In genomic region chr16:70433456-70434103, GRCh38 we compare ENCODE assay signal across 9 cellular contexts. TPM values are rescaled to one million over a fixed set of nuclear protein-coding genes. Genes with fewer than 3 reads are reported as not detected.
DNase-seq lines count a peak whose midpoint lies in the region; TF ChIP-seq lines count a peak whose summit lies in the region.
"Had no signal": no experiment of that assay in that cellular context is flagged by ENCODE, and none has a peak within 500 bp of the region (broad histone marks: within the 10 kb centered on the region; RNA-seq: fewer than 3 reads in every experiment).

No MANE protein-coding gene starts in this region.

- TF ChIP-seq RAD21 in SK-N-SH (IDR thresholded peaks at IDR 0.05; ENCODE audit: low read length), result no peak

- in situ Hi-C loops in GM23248 (cut with MboI), result no loop called here

- 10 to 19% methylated on average over 5 of the region's 5 CpGs for WGBS in GM23248 (ENCODE audit: low coverage in 1 of 2, low lambda C conversion rate in 2 of 2, missing lambda C conversion rate in 2 of 2), 2 experiments
- WGBS in SK-N-SH (ENCODE audit: low lambda C conversion rate), result 51% methylated on average over 5 of the region's 5 CpGs

- TF ChIP-seq CTCF in SK-N-SH (IDR thresholded peaks at IDR 0.05), result no peak

- H3K4me1 ChIP-seq in GM23248 (ENCODE audit: insufficient read depth), result peaks cover 44% of the 10 kb centered on the region
- peaks cover 49 to 71% of the 10 kb centered on the region in 2 experiments for H3K4me1 ChIP-seq in SK-N-SH (ENCODE audit: control insufficient read depth in 1 of 2, insufficient read depth in 2 of 2, low read depth in 1 of 2, low read length in 1 of 2)
- peaks cover 64% of the 10 kb centered on the region for H3K4me1 ChIP-seq in skeletal muscle satellite cell (ENCODE audit: control insufficient read depth, insufficient read depth, low read length)

- H3K79me2 ChIP-seq in GM23248 (ENCODE audit: insufficient read depth) (peaks cover 84% of the 10 kb centered on the region), SK-N-SH (ENCODE audit: insufficient read depth) (peaks cover 97% of the 10 kb centered on the region)

- H3K27me3 ChIP-seq in GM23248 (replicated peaks; ENCODE audit: insufficient read depth) (no peaks in the 10 kb centered on the region), SK-N-SH (ENCODE audit: insufficient read depth) (no peaks in the 10 kb centered on the region), skeletal muscle satellite cell (ENCODE audit: control insufficient read depth, insufficient read depth, low read length) (no peaks in the 10 kb centered on the region)

- H3F3A ChIP-seq in GM23248 (ENCODE audit: insufficient read depth) (peaks cover 39% of the 10 kb centered on the region), SK-N-SH (replicated peaks; ENCODE audit: insufficient read depth) (peaks cover 44% of the 10 kb centered on the region)

- H3K9me3 ChIP-seq in GM23248 (ENCODE audit: low read depth), result no peaks in the 10 kb centered on the region
- no peaks in the 10 kb centered on the region for H3K9me3 ChIP-seq in SK-N-SH
- H3K9me3 ChIP-seq in skeletal muscle satellite cell (replicated peaks; ENCODE audit: low read length), result no peaks in the 10 kb centered on the region

- H3K36me3 ChIP-seq in GM23248 (ENCODE audit: low read depth), result no peaks in the 10 kb centered on the region
- peaks cover 6 to 10% of the 10 kb centered on the region in 2 experiments for H3K36me3 ChIP-seq in SK-N-SH (replicated peaks in 1 of 2; ENCODE audit: control insufficient read depth in 1 of 2, insufficient read depth in 2 of 2, low read length in 1 of 2)
- H3K36me3 ChIP-seq in skeletal muscle satellite cell (ENCODE audit: insufficient read depth, low read length), result peaks cover 7% of the 10 kb centered on the region

- H4K20me1 ChIP-seq in GM23248 (ENCODE audit: insufficient read depth), result no peaks in the 10 kb centered on the region; the same call in 1 of the 2 replicates
- H4K20me1 ChIP-seq in SK-N-SH (ENCODE audit: insufficient read depth), result peaks cover 43% of the 10 kb centered on the region

- TF ChIP-seq EP300 in SK-N-SH (IDR thresholded peaks at IDR 0.05; ENCODE audit: borderline replicate concordance in 1 of 2, low read depth in 1 of 2, low read length in 1 of 2), result no peak; a peak in 1 of 4 replicates

- CTCF ChIA-PET in SK-N-SH (lab: Yijun Ruan, JAX), result interaction anchor here (1.9 kb wide), 1 partner anchor 38 kb away, joined by 5 read pairs; no protein-coding TSS in a partner anchor

- H3K4me3 ChIP-seq in GM23248 (no peak overlapping the region), SK-N-SH (ENCODE audit: low read depth in 2 of 2, low read length in 1 of 2) (no peak overlapping the region; a peak in 1 of 4 replicates), skeletal muscle satellite cell (ENCODE audit: low read length) (peak overlapping the region; percentile 17)

- peak overlapping the region; percentile 33 for H3K4me2 ChIP-seq in GM23248 (ENCODE audit: unreplicated experiment)
- H3K4me2 ChIP-seq in SK-N-SH, result peak overlapping the region; percentile 74
- peak overlapping the region; percentile 48 for H3K4me2 ChIP-seq in skeletal muscle satellite cell (ENCODE audit: low read length)

- DNase-seq in GM23248 (peak; percentile 80), SK-N-SH (peak; percentile 70), glomerular endothelial cell (ENCODE audit: extremely low read depth, low read depth, low spot score) (peak; percentile 50), DMS 273 treated with DMSO at 0.1 percent for 48 hours (lab: John Stamatoyannopoulos, UW) (no peak), SIG-M5 (lab: John Stamatoyannopoulos, UW) (no peak), NCI-H1048 (lab: John Stamatoyannopoulos, UW) (no peak), GM19238 (ENCODE audit: insufficient read length, low spot score) (no peak)
- DNase-seq: activated naive CD4-positive, alpha-beta T cell had no signal

- H3K27ac ChIP-seq in GM23248, result peak overlapping the region; percentile 51
- peak overlapping the region; percentile 60 to 82 for H3K27ac ChIP-seq in SK-N-SH (ENCODE audit: low read depth in 2 of 2, low read length in 1 of 2)

- POLR2A ChIA-PET in SK-N-SH (lab: Yijun Ruan, JAX), result interaction anchor here (0.9 to 1.9 kb wide), 2 partner anchors 53 to 87 kb away, joined by 3 to 8 read pairs; partner anchors contain the start of gene DDX19A

- no peaks in the 10 kb centered on the region for H3K9me2 ChIP-seq in GM23248 (ENCODE audit: insufficient read depth)
- H3K9me2 ChIP-seq in SK-N-SH, result no peaks in the 10 kb centered on the region

- H2AFZ ChIP-seq in GM23248, result no peak overlapping the region
- H2AFZ ChIP-seq in SK-N-SH (ENCODE audit: low read depth), result no peak overlapping the region

- H3K9ac ChIP-seq in GM23248, result peak overlapping the region; percentile 21; the same call in 1 of the 2 replicates
- H3K9ac ChIP-seq in SK-N-SH, result peak overlapping the region; percentile 34; the same call in 1 of the 2 replicates
- H3K9ac ChIP-seq in skeletal muscle satellite cell (ENCODE audit: low read depth, low read length), result peak overlapping the region; percentile 21

TF ChIP-seq in SK-N-SH, 30 proteins besides CTCF, POLR2A, EP300 and RAD21 (continues in another document):
- TF ChIP-seq SIN3A (IDR thresholded peaks at IDR 0.05; ENCODE audit: borderline replicate concordance, low read depth, low read length) (0 out of 2 replicates have a peak, but pooled peaks have one; percentile 21), TAF1 (IDR thresholded peaks at IDR 0.05; ENCODE audit: borderline replicate concordance, low read depth, low read length) (no peak), TCF12 (IDR thresholded peaks at IDR 0.05) (peak; percentile 65), RCOR1 (IDR thresholded peaks at IDR 0.05; ENCODE audit: low read length) (peak; percentile 34; the same call in 1 of the 2 replicates), NRF1 (IDR thresholded peaks at IDR 0.05; ENCODE audit: low read depth, low read length) (no peak), MEF2A (IDR thresholded peaks at IDR 0.05; ENCODE audit: borderline replicate concordance, low read depth) (no peak), CHD2 (IDR thresholded peaks at IDR 0.05; ENCODE audit: low read length, partially characterized antibody) (peak; percentile 38), MXI1 (IDR thresholded peaks at IDR 0.05; ENCODE audit: low read depth, low read length) (peak; percentile 60; the same call in 1 of the 2 replicates), FOSL2 (IDR thresholded peaks at IDR 0.05; ENCODE audit: borderline replicate concordance, low read depth) (peak; percentile 42; the same call in 1 of the 2 replicates), IRF3 (IDR thresholded peaks at IDR 0.05; ENCODE audit: low read depth, low read length) (no peak), JUND (IDR thresholded peaks at IDR 0.05) (no peak), GABPA (IDR thresholded peaks at IDR 0.05; ENCODE audit: low read depth) (no peak), TEAD4 (IDR thresholded peaks at IDR 0.05; ENCODE audit: borderline replicate concordance, insufficient read depth) (no peak), RFX5 (IDR thresholded peaks at IDR 0.05; ENCODE audit: low read length) (no peak)
- TF ChIP-seq, protein P1, sequence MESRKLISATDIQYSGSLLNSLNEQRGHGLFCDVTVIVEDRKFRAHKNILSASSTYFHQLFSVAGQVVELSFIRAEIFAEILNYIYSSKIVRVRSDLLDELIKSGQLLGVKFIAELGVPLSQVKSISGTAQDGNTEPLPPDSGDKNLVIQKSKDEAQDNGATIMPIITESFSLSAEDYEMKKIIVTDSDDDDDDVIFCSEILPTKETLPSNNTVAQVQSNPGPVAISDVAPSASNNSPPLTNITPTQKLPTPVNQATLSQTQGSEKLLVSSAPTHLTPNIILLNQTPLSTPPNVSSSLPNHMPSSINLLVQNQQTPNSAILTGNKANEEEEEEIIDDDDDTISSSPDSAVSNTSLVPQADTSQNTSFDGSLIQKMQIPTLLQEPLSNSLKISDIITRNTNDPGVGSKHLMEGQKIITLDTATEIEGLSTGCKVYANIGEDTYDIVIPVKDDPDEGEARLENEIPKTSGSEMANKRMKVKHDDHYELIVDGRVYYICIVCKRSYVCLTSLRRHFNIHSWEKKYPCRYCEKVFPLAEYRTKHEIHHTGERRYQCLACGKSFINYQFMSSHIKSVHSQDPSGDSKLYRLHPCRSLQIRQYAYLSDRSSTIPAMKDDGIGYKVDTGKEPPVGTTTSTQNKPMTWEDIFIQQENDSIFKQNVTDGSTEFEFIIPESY (IDR thresholded peaks at IDR 0.05; ENCODE audit: borderline replicate concordance, low read depth), result no peak

RNA-seq across cellular contexts. Expression of gene ST3GAL2, which starts 5.3 kb away (rescaled TPM):
- 28.8 and 32.5 TPM in 2 replicates for total RNA-seq in GM23248 (2014; rRNA removed; shearing (Covaris generic))
- polyA plus RNA-seq in GM23248 (2016; fragmentation: Nextera tagmentation; extraction: Ambion mirVana) (10.8 and 13.3 TPM in 2 replicates), SK-N-SH (2012; rRNA removed) (11.4 and 19.9 TPM in 2 replicates)
- polyA plus RNA-seq in SK-N-SH (2012; cell fraction: cytosol; rRNA removed), result 6.6 and 13.1 TPM in 2 replicates
- polyA plus RNA-seq in SK-N-SH (2012; cell fraction: nucleus; rRNA removed), result 13.6 and 16.1 TPM in 2 replicates
- 38.6 and 58.3 TPM in 2 replicates for total RNA-seq in glomerular endothelial cell
- 20.8 and 22.5 TPM in 2 replicates for total RNA-seq in skeletal muscle satellite cell (2012; rRNA removed)

RNA-seq across cellular contexts. Expression of gene FCSK, which starts 20.8 kb away (rescaled TPM):
- total RNA-seq in GM23248 (2014; rRNA removed; shearing (Covaris generic)), result 6.1 and 6.8 TPM in 2 replicates
- polyA plus RNA-seq in GM23248 (2016; fragmentation: Nextera tagmentation; extraction: Ambion mirVana) (2.2 and 2.6 TPM in 2 replicates), SK-N-SH (2012; rRNA removed) (9.7 and 10.4 TPM in 2 replicates)
- polyA plus RNA-seq in SK-N-SH (2012; cell fraction: cytosol; rRNA removed), result 2.3 and 3.3 TPM in 2 replicates
- polyA plus RNA-seq in SK-N-SH (2012; cell fraction: nucleus; rRNA removed), result 47.7 and 71.8 TPM in 2 replicates
- total RNA-seq in glomerular endothelial cell, result 14.9 and 17.2 TPM in 2 replicates
- 3.7 and 7.6 TPM in 2 replicates for total RNA-seq in skeletal muscle satellite cell (2012; rRNA removed)

Comparison
In these comparisons a context has a peak if more than half of its experiments do, and no peak if none do; other contexts are left out.
1. DNase-seq: peak in GM23248 (single experiment), SK-N-SH (single experiment) and glomerular endothelial cell (single experiment); none in DMS 273 treated with DMSO at 0.1 percent for 48 hours (single experiment), SIG-M5 (single experiment), NCI-H1048 (single experiment) and GM19238 (single experiment).
2. Peak in every context shown above with its lines, with median percentiles within 50 percentile points of each other: H3K4me2 ChIP-seq and H3K9ac ChIP-seq.